Comparison of ENCODE assay signal across 18 cellular contexts in the genomic region with DNA sequence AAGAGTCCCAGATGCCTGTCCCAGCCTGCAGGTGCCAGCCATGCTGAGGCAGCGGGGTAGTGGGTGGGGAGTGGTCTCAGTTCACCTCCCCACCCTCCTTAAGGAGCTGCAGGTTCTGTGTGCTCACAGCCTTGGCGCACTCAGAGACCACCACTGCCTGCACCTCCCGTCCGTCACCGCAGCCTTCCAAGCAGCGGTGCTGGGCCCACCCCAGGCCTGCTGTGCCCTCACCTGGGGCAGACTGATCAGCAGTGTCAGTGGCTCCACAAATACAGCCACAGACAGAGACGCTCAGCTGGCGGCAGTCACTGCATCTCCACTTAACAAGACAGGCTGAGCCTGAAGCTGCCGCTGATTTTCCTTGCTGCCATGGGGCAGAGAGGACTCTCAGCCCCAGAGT.
"Had no signal": no experiment of that assay in that cellular context is flagged by ENCODE, and none has a peak within 500 bp of the region (broad histone marks: within the 10 kb centered on the region; RNA-seq: fewer than 3 reads in every experiment).

No MANE protein-coding gene starts in this region.

- H3K9me3 Mint-ChIP-seq: activated CD8-positive, alpha-beta T cell treated with anti-CD3 and anti-CD28 coated beads for 36 hours; activated naive CD8-positive, alpha-beta T cell treated with anti-CD3 and anti-CD28 coated beads for 36 hours; activated T-cell treated with anti-CD3 and anti-CD28 coated beads, Interleukin-2, amount 50 U/mL, for 72 hours; immature natural killer cell; naive thymus-derived CD8-positive, alpha-beta T cell had no signal

- ATAC-seq: activated CD4-positive, alpha-beta T cell treated with anti-CD3 and anti-CD28 coated beads for 36 hours; activated CD8-positive, alpha-beta T cell treated with anti-CD3 and anti-CD28 coated beads for 36 hours; activated T-cell treated with anti-CD3 and anti-CD28 coated beads, Interleukin-2, amount 50 U/mL, for 72 hours; left cardiac atrium; lower lobe of right lung; mucosa of descending colon; naive thymus-derived CD8-positive, alpha-beta T cell had no signal

- H3K4me3 ChIP-seq: lower lobe of right lung, mucosa of descending colon, tibial nerve had no signal

- H3K27ac Mint-ChIP-seq: activated CD4-positive, alpha-beta T cell treated with anti-CD3 and anti-CD28 coated beads for 36 hours; activated naive CD8-positive, alpha-beta T cell treated with anti-CD3 and anti-CD28 coated beads for 36 hours; immature natural killer cell had no signal

- H3K27me3 ChIP-seq: tibial nerve had no signal

- H3K27me3 Mint-ChIP-seq: activated CD4-positive, alpha-beta T cell treated with anti-CD3 and anti-CD28 coated beads for 36 hours; activated CD8-positive, alpha-beta T cell treated with anti-CD3 and anti-CD28 coated beads for 36 hours; activated naive CD8-positive, alpha-beta T cell treated with anti-CD3 and anti-CD28 coated beads for 36 hours; naive thymus-derived CD8-positive, alpha-beta T cell had no signal

- H3K4me1 Mint-ChIP-seq: activated CD4-positive, alpha-beta T cell treated with anti-CD3 and anti-CD28 coated beads for 36 hours; activated naive CD8-positive, alpha-beta T cell treated with anti-CD3 and anti-CD28 coated beads for 36 hours had no signal

- DNase-seq: activated CD4-positive, alpha-beta T cell treated with anti-CD3 and anti-CD28 coated beads for 36 hours; activated CD8-positive, alpha-beta memory T cell treated with anti-CD3 and anti-CD28 coated beads, Interleukin-2, amount 50 U/mL, for 4 hours; activated CD8-positive, alpha-beta T cell treated with anti-CD3 and anti-CD28 coated beads for 36 hours; activated gamma-delta T cell treated with Interleukin-2 at 50 U/mL for 16 hours; activated naive CD8-positive, alpha-beta T cell treated with anti-CD3 and anti-CD28 coated beads for 36 hours; activated T-cell treated with anti-CD3 and anti-CD28 coated beads, Interleukin-2, amount 50 U/mL, for 72 hours; anterior cingulate cortex; effector memory CD4-positive, alpha-beta T cell; immature natural killer cell; left cardiac atrium; lower lobe of right lung; mucosa of descending colon; naive thymus-derived CD8-positive, alpha-beta T cell; stimulated activated CD4-positive, alpha-beta T cell treated with anti-CD3 and anti-CD28 coated beads, Interleukin-15, amount 100 ng/mL, for 24 hours; stimulated activated CD4-positive, alpha-beta T cell treated with anti-CD3 and anti-CD28 coated beads, Interleukin-4, amount 100 ng/mL, for 4 hours; T-helper 9 cell had no signal

- H3K9me3 ChIP-seq: lower lobe of right lung, mucosa of descending colon, tibial nerve had no signal

- H3K4me3 Mint-ChIP-seq: activated CD4-positive, alpha-beta T cell treated with anti-CD3 and anti-CD28 coated beads for 36 hours; activated CD8-positive, alpha-beta T cell treated with anti-CD3 and anti-CD28 coated beads for 36 hours; activated naive CD8-positive, alpha-beta T cell treated with anti-CD3 and anti-CD28 coated beads for 36 hours; activated T-cell treated with anti-CD3 and anti-CD28 coated beads, Interleukin-2, amount 50 U/mL, for 72 hours; immature natural killer cell; naive thymus-derived CD8-positive, alpha-beta T cell had no signal

- H3K27ac ChIP-seq: epithelial cell of prostate, lower lobe of right lung had no signal
